In genomic region chr4:4714330-4714729, GRCh38 we compare ENCODE assay signal across 17 cellular contexts.
DNase-seq lines count a peak whose midpoint lies in the region; ATAC-seq and TF ChIP-seq lines count a peak whose summit lies in the region.
"Had no signal": no experiment of that assay in that cellular context is flagged by ENCODE, and none has a peak within 500 bp of the region (broad histone marks: within the 10 kb centered on the region; RNA-seq: fewer than 3 reads in every experiment).

No MANE protein-coding gene starts in this region.

- 78% methylated on average over 2 of the region's 2 CpGs for WGBS in SK-N-SH (ENCODE audit: low lambda C conversion rate)

- H3K79me2 ChIP-seq in SK-N-SH (ENCODE audit: insufficient read depth) = no peaks in the 10 kb centered on the region

- TF ChIP-seq CTCF in SK-N-SH (IDR thresholded peaks at IDR 0.05) = no peak
- TF ChIP-seq CTCF in fibroblast of villous mesenchyme (IDR thresholded peaks at IDR 0.05; ENCODE audit: insufficient read depth, low read depth, low read length) = no peak
- no peak for TF ChIP-seq CTCF in WERI-Rb-1 (IDR thresholded peaks at IDR 0.05; ENCODE audit: low read depth, low read length)

- no peaks in the 10 kb centered on the region for H3K27me3 ChIP-seq in SK-N-SH (ENCODE audit: insufficient read depth)
- peaks cover 8% of the 10 kb centered on the region for H3K27me3 ChIP-seq in adipocyte (replicated peaks; ENCODE audit: control insufficient read depth, insufficient read depth, low read length)
- no peaks in the 10 kb centered on the region for H3K27me3 ChIP-seq in WERI-Rb-1 (ENCODE audit: insufficient read depth, low read depth, severe bottlenecking)
- H3K27me3 ChIP-seq: SJSA1 had no signal

- no peak overlapping the region for H3K4me2 ChIP-seq in SK-N-SH

- no peak overlapping the region for H2AFZ ChIP-seq in SK-N-SH (ENCODE audit: low read depth)

- H3K9ac ChIP-seq in SK-N-SH = no peak overlapping the region
- no peak overlapping the region for H3K9ac ChIP-seq in adipocyte (ENCODE audit: low read length)

- POLR2A ChIA-PET in SK-N-SH (lab: Yijun Ruan, JAX) = no interaction called here

- H3K36me3 ChIP-seq in SK-N-SH (replicated peaks in 1 of 2; ENCODE audit: control insufficient read depth in 1 of 2, insufficient read depth in 2 of 2, low read length in 1 of 2) (no peaks in the 10 kb centered on the region), adipocyte (ENCODE audit: control insufficient read depth, insufficient read depth, low read length, severe bottlenecking) (no peaks in the 10 kb centered on the region), WERI-Rb-1 (no peaks in the 10 kb centered on the region)
- H3K36me3 ChIP-seq: SJSA1 had no signal

- CTCF ChIA-PET in SK-N-SH (lab: Yijun Ruan, JAX) = no interaction called here

- no peak overlapping the region for H3K4me3 ChIP-seq in SK-N-SH (ENCODE audit: low read depth in 2 of 2, low read length in 1 of 2)
- H3K4me3 ChIP-seq in adipocyte (ENCODE audit: low read length) = no peak overlapping the region
- no peak overlapping the region for H3K4me3 ChIP-seq in fibroblast of villous mesenchyme (ENCODE audit: low read depth, low read length)
- H3K4me3 ChIP-seq in WERI-Rb-1 (ENCODE audit: low read depth, low read length) = no peak overlapping the region
- H3K4me3 ChIP-seq: SJSA1 had no signal

- H3K4me1 ChIP-seq in SK-N-SH (ENCODE audit: control insufficient read depth in 1 of 2, insufficient read depth in 2 of 2, low read depth in 1 of 2, low read length in 1 of 2) = peaks cover 0 to 9% of the 10 kb centered on the region in 2 experiments; a peak in 2 of 4 replicates
- H3K4me1 ChIP-seq in adipocyte (ENCODE audit: control insufficient read depth, insufficient read depth, low read length) = no peaks in the 10 kb centered on the region
- H3K4me1 ChIP-seq: SJSA1 had no signal

- H4K20me1 ChIP-seq in SK-N-SH (ENCODE audit: insufficient read depth) = no peaks in the 10 kb centered on the region

- DNase-seq in SK-N-SH = no peak
- peak; percentile 7 for DNase-seq in adipocyte (ENCODE audit: low read depth)
- DNase-seq in fibroblast of villous mesenchyme (ENCODE audit: low read depth) = peak; percentile 8
- DNase-seq in T-helper 2 cell = no peak
- DNase-seq in LoVo (ENCODE audit: low spot score) = no peak
- DNase-seq in WERI-Rb-1 = no peak
- DNase-seq: C1 segment of cervical spinal cord, Karpas-422, NCI-H1105 treated with DMSO at 0.1 percent for 48 hours, NCI-H187, NCI-H526 treated with DMSO at 0.1 percent for 48 hours, OCI-M1 had no signal

- no peak for TF ChIP-seq EP300 in SK-N-SH (IDR thresholded peaks at IDR 0.05; ENCODE audit: borderline replicate concordance in 1 of 2, low read depth in 1 of 2, low read length in 1 of 2)

- peak; percentile 61 for ATAC-seq in SK-N-SH treated with all-trans-retinoic acid at 6 μM for 48 hours
- no peak for ATAC-seq in HG02588 (IDR thresholded peaks at IDR 0.05; ENCODE audit: unreplicated experiment)

- no peaks in the 10 kb centered on the region for H3K9me3 ChIP-seq in SK-N-SH
- peaks cover 2% of the 10 kb centered on the region for H3K9me3 ChIP-seq in adipocyte (ENCODE audit: control insufficient read depth, low read length)
- no peaks in the 10 kb centered on the region for H3K9me3 ChIP-seq in WERI-Rb-1 (ENCODE audit: severe bottlenecking)
- H3K9me3 ChIP-seq: SJSA1 had no signal

- no peaks in the 10 kb centered on the region for H3F3A ChIP-seq in SK-N-SH (replicated peaks; ENCODE audit: insufficient read depth)

- TF ChIP-seq RAD21 in SK-N-SH (IDR thresholded peaks at IDR 0.05; ENCODE audit: low read length) = no peak

- H3K9me2 ChIP-seq in SK-N-SH = no peaks in the 10 kb centered on the region

- no peak overlapping the region for H3K27ac ChIP-seq in SK-N-SH (ENCODE audit: low read depth in 2 of 2, low read length in 1 of 2)
- no peak overlapping the region for H3K27ac ChIP-seq in WERI-Rb-1
- H3K27ac ChIP-seq: 22Rv1, RWPE1, SJSA1 had no signal

TF ChIP-seq in SK-N-SH treated with all-trans-retinoic acid at 6 μM for 48 hours, 23 proteins besides CTCF, POLR2A, EP300 and RAD21 (continues in another document):
- TF ChIP-seq CSRNP3 (CRISPR knock-in tag; IDR thresholded peaks at IDR 0.05) = no peak
- no peak for TF ChIP-seq ZNF70 (CRISPR knock-in tag; IDR thresholded peaks at IDR 0.05)
- no peak for TF ChIP-seq PPARA (CRISPR knock-in tag; IDR thresholded peaks at IDR 0.05; ENCODE audit: borderline replicate concordance)
- TF ChIP-seq ZC3H10 (CRISPR knock-in tag; IDR thresholded peaks at IDR 0.05) = no peak
- TF ChIP-seq TOX (CRISPR knock-in tag; IDR thresholded peaks at IDR 0.05; ENCODE audit: borderline replicate concordance) = no peak
- no peak for TF ChIP-seq ARNTL (CRISPR knock-in tag; IDR thresholded peaks at IDR 0.05; ENCODE audit: borderline replicate concordance, low read depth)
- no peak for TF ChIP-seq ZFP30 (CRISPR knock-in tag; IDR thresholded peaks at IDR 0.05)

TF ChIP-seq in SK-N-SH, 30 proteins besides CTCF, POLR2A, EP300 and RAD21:
- no peak for TF ChIP-seq ZBTB33 (IDR thresholded peaks at IDR 0.05; ENCODE audit: borderline replicate concordance, low read depth)
- TF ChIP-seq MAX (IDR thresholded peaks at IDR 0.05; ENCODE audit: low read depth) = no peak
- no peak for TF ChIP-seq NRF1 (IDR thresholded peaks at IDR 0.05; ENCODE audit: low read depth, low read length)
- no peak for TF ChIP-seq MXI1 (IDR thresholded peaks at IDR 0.05; ENCODE audit: low read depth, low read length)
- TF ChIP-seq TCF12 (IDR thresholded peaks at IDR 0.05) = no peak
- TF ChIP-seq GABPA (IDR thresholded peaks at IDR 0.05; ENCODE audit: low read depth) = no peak
- no peak for TF ChIP-seq GATA2 (CRISPR knock-in tag; IDR thresholded peaks at IDR 0.05)
- TF ChIP-seq TEAD4 (IDR thresholded peaks at IDR 0.05; ENCODE audit: borderline replicate concordance, insufficient read depth) = no peak
- TF ChIP-seq PBX3 (IDR thresholded peaks at IDR 0.05) = no peak

Comparison
In these comparisons a context has a peak if more than half of its experiments do, and no peak if none do; other contexts are left out.
1. DNase-seq: peak in adipocyte (single experiment) and fibroblast of villous mesenchyme (single experiment); none in SK-N-SH (single experiment), T-helper 2 cell (0 of 5), LoVo (single experiment) and WERI-Rb-1 (single experiment).